9 cellular contexts compared by ENCODE assay signal in genomic region chr13:110341445-110342247, GRCh38. TPM values are rescaled to one million over a fixed set of nuclear protein-coding genes. Genes with fewer than 3 reads are reported as not detected.
A peak's percentile ranks its signal among the peaks of the same experiment; 100 is the strongest.
DNase-seq lines count a peak whose midpoint lies in the region; ATAC-seq and TF ChIP-seq lines count a peak whose summit lies in the region.
"Had no signal": no experiment of that assay in that cellular context is flagged by ENCODE, and none has a peak within 500 bp of the region (broad histone marks: within the 10 kb centered on the region; RNA-seq: fewer than 3 reads in every experiment).

No MANE protein-coding gene starts in this region.

- 12 to 14% methylated on average over 4 to 12 of the region's 14 CpGs for WGBS in gastroesophageal sphincter (ENCODE audit: low coverage in 1 of 2), 2 donors

- intact Hi-C loops in activated CD4-positive, alpha-beta T cell treated with anti-CD3 and anti-CD28 coated beads, Interleukin-2, amount 10 ng/mL, durations not matched to agents 24 days and 14 days (cut with micrococcal nuclease) = no loop called here

- H3K9me3 ChIP-seq in gastroesophageal sphincter = no peaks in the 10 kb centered on the region

- H3K4me1 Mint-ChIP-seq in activated CD4-positive, alpha-beta T cell treated with anti-CD3 and anti-CD28 coated beads, Interleukin-2, amount 10 ng/mL, durations not matched to agents 24 days and 14 days = peaks cover 16% of the 10 kb centered on the region
- peaks cover 19% of the 10 kb centered on the region for H3K4me1 Mint-ChIP-seq in stimulated activated effector memory CD8-positive, alpha-beta T cell treated with anti-CD3 and anti-CD28 coated beads, Interleukin-12 subunit alpha, Interleukin-12 subunit beta, amount 100 ng/mL, for 72 hours

- TF ChIP-seq CTCF in gastroesophageal sphincter (IDR thresholded peaks at IDR 0.05) = peak in 1 of 4 experiments; percentile 3

- peaks cover 27% of the 10 kb centered on the region for H3K27me3 Mint-ChIP-seq in activated CD4-positive, alpha-beta T cell treated with anti-CD3 and anti-CD28 coated beads, Interleukin-2, amount 10 ng/mL, durations not matched to agents 24 days and 14 days

- peaks cover 40 to 99% (median 55%) of the 10 kb centered on the region in 3 donors for H3K4me1 ChIP-seq in gastroesophageal sphincter

- H3K27ac ChIP-seq in gastroesophageal sphincter = peak overlapping the region; percentile 94 to 99 (median 98)

- no peaks in the 10 kb centered on the region for H3K27me3 ChIP-seq in gastroesophageal sphincter

- no peak for TF ChIP-seq POLR2A in gastroesophageal sphincter (IDR thresholded peaks at IDR 0.05)

- no peak overlapping the region for H3K4me3 Mint-ChIP-seq in activated CD4-positive, alpha-beta T cell treated with anti-CD3 and anti-CD28 coated beads, Interleukin-2, amount 10 ng/mL, durations not matched to agents 24 days and 14 days
- H3K4me3 Mint-ChIP-seq in stimulated activated effector memory CD8-positive, alpha-beta T cell treated with anti-CD3 and anti-CD28 coated beads, Interleukin-12 subunit alpha, Interleukin-12 subunit beta, amount 100 ng/mL, for 72 hours = peak overlapping the region; percentile 46

- H3K9me3 Mint-ChIP-seq in activated CD4-positive, alpha-beta T cell treated with anti-CD3 and anti-CD28 coated beads, Interleukin-2, amount 10 ng/mL, durations not matched to agents 24 days and 14 days = no peaks in the 10 kb centered on the region
- peaks cover 2% of the 10 kb centered on the region for H3K9me3 Mint-ChIP-seq in stimulated activated effector memory CD8-positive, alpha-beta T cell treated with anti-CD3 and anti-CD28 coated beads, Interleukin-12 subunit alpha, Interleukin-12 subunit beta, amount 100 ng/mL, for 72 hours

- ATAC-seq in gastroesophageal sphincter = no peak
- no peak for ATAC-seq in stimulated activated effector memory CD8-positive, alpha-beta T cell treated with anti-CD3 and anti-CD28 coated beads, Interleukin-12 subunit alpha, Interleukin-12 subunit beta, amount 100 ng/mL, for 72 hours
- ATAC-seq: Panc1 had no signal

- TF ChIP-seq EP300 in gastroesophageal sphincter (IDR thresholded peaks at IDR 0.05) = no peak

- H3K36me3 ChIP-seq in gastroesophageal sphincter = no peaks in the 10 kb centered on the region

- peak; percentile 54 for DNase-seq in activated CD4-positive, alpha-beta T cell treated with anti-CD3 and anti-CD28 coated beads, Interleukin-2, amount 10 ng/mL, durations not matched to agents 24 days and 14 days
- no peak for DNase-seq in activated CD4-positive, alpha-beta T cell treated with anti-CD3 and anti-CD28 coated beads, Interleukin-2, amount 50 U/mL, for 48 hours
- DNase-seq in NOMO-1 (lab: John Stamatoyannopoulos, UW; ENCODE audit: unreplicated experiment in 2 of 2) (peak; percentile 40 to 76), 8988T (no peak), GF-D8 (lab: John Stamatoyannopoulos, UW) (no peak)
- DNase-seq in stimulated activated effector memory CD8-positive, alpha-beta T cell treated with anti-CD3 and anti-CD28 coated beads, Interleukin-12 subunit alpha, Interleukin-12 subunit beta, amount 100 ng/mL, for 72 hours (ENCODE audit: low spot score in 2 of 2) = no peak
- no peak for DNase-seq in stimulated activated CD4-positive, alpha-beta T cell treated with anti-CD3 and anti-CD28 coated beads, Interleukin-4, amount 100 ng/mL, for 4 hours

- H3K4me3 ChIP-seq in gastroesophageal sphincter = peak overlapping the region in 1 of 2 donors; percentile 35

- H3K36me3 Mint-ChIP-seq in activated CD4-positive, alpha-beta T cell treated with anti-CD3 and anti-CD28 coated beads, Interleukin-2, amount 10 ng/mL, durations not matched to agents 24 days and 14 days (ENCODE audit: low read depth) = no peaks in the 10 kb centered on the region
- no peaks in the 10 kb centered on the region for H3K36me3 Mint-ChIP-seq in stimulated activated effector memory CD8-positive, alpha-beta T cell treated with anti-CD3 and anti-CD28 coated beads, Interleukin-12 subunit alpha, Interleukin-12 subunit beta, amount 100 ng/mL, for 72 hours

- no peak overlapping the region for H3K27ac Mint-ChIP-seq in activated CD4-positive, alpha-beta T cell treated with anti-CD3 and anti-CD28 coated beads, Interleukin-2, amount 10 ng/mL, durations not matched to agents 24 days and 14 days
- no peak overlapping the region for H3K27ac Mint-ChIP-seq in stimulated activated effector memory CD8-positive, alpha-beta T cell treated with anti-CD3 and anti-CD28 coated beads, Interleukin-12 subunit alpha, Interleukin-12 subunit beta, amount 100 ng/mL, for 72 hours

RNA-seq across cellular contexts. Expression of gene COL4A2, which starts 34.6 kb away (rescaled TPM):
- total RNA-seq in activated CD4-positive, alpha-beta T cell treated with anti-CD3 and anti-CD28 coated beads, Interleukin-2, amount 10 ng/mL, durations not matched to agents 24 days and 14 days = not detected in 2 replicates
- total RNA-seq in gastroesophageal sphincter = 100 to 1,000 TPM; 478 to 945 (median 543) TPM

RNA-seq across cellular contexts. Expression of gene COL4A1, which starts 34.7 kb away (rescaled TPM):
- total RNA-seq in activated CD4-positive, alpha-beta T cell treated with anti-CD3 and anti-CD28 coated beads, Interleukin-2, amount 10 ng/mL, durations not matched to agents 24 days and 14 days = not detected in 2 replicates
- total RNA-seq in gastroesophageal sphincter = 100 to 1,000 TPM; 278 to 618 (median 440) TPM

Comparison
In these comparisons a context has a peak if more than half of its experiments do, and no peak if none do; other contexts are left out.
1. DNase-seq: peak in activated CD4-positive, alpha-beta T cell treated with anti-CD3 and anti-CD28 coated beads, Interleukin-2, amount 10 ng/mL, durations not matched to agents 24 days and 14 days (single experiment) and NOMO-1 (2 of 2); none in activated CD4-positive, alpha-beta T cell treated with anti-CD3 and anti-CD28 coated beads, Interleukin-2, amount 50 U/mL, for 48 hours (0 of 2), stimulated activated effector memory CD8-positive, alpha-beta T cell treated with anti-CD3 and anti-CD28 coated beads, Interleukin-12 subunit alpha, Interleukin-12 subunit beta, amount 100 ng/mL, for 72 hours (0 of 2), 8988T (single experiment), stimulated activated CD4-positive, alpha-beta T cell treated with anti-CD3 and anti-CD28 coated beads, Interleukin-4, amount 100 ng/mL, for 4 hours (0 of 2) and GF-D8 (single experiment).
2. RNA of gene COL4A2, which starts 34.6 kb away (total RNA-seq): 478 to 945 TPM in gastroesophageal sphincter; not detected in activated CD4-positive, alpha-beta T cell treated with anti-CD3 and anti-CD28 coated beads, Interleukin-2, amount 10 ng/mL, durations not matched to agents 24 days and 14 days; every median in the first group is over 100 times any median in the second.
3. RNA of gene COL4A1, which starts 34.7 kb away (total RNA-seq): 278 to 618 TPM in gastroesophageal sphincter; not detected in activated CD4-positive, alpha-beta T cell treated with anti-CD3 and anti-CD28 coated beads, Interleukin-2, amount 10 ng/mL, durations not matched to agents 24 days and 14 days; every median in the first group is over 100 times any median in the second.